Comparison of ENCODE assay signal across 12 cellular contexts in genomic region chr12:124685689-124685993, GRCh38.
A peak's percentile ranks its signal among the peaks of the same experiment; 100 is the strongest.
DNase-seq lines count a peak whose midpoint lies in the region; ATAC-seq and TF ChIP-seq lines count a peak whose summit lies in the region.
"Had no signal": no experiment of that assay in that cellular context is flagged by ENCODE, and none has a peak within 500 bp of the region (broad histone marks: within the 10 kb centered on the region; RNA-seq: fewer than 3 reads in every experiment).

No MANE protein-coding gene starts in this region.

- no peak for TF ChIP-seq POLR2A in suprapubic skin (IDR thresholded peaks at IDR 0.05)

- 24% methylated on average over 6 of the region's 8 CpGs for WGBS in suprapubic skin

- intact Hi-C loops in left lung (cut with DNase I), result no loop called here

- H3K4me1 ChIP-seq in NT2/D1 (ENCODE audit: insufficient read depth, insufficient read length) (peaks cover 32% of the 10 kb centered on the region), left lung (peaks cover 50 to 85% of the 10 kb centered on the region in 2 donors), suprapubic skin (peaks cover 64% of the 10 kb centered on the region)

- H3K4me3 ChIP-seq in NT2/D1 (ENCODE audit: insufficient read length, low read depth) (no peak overlapping the region), left lung (no peak overlapping the region), suprapubic skin (peak overlapping the region; percentile 25)
- H3K4me3 ChIP-seq: GM23338 had no signal

- H3K9me3 ChIP-seq in NT2/D1 (ENCODE audit: insufficient read depth, low read length) (peaks cover 7% of the 10 kb centered on the region; the same call in 1 of the 2 replicates), left lung (no peaks in the 10 kb centered on the region), suprapubic skin (no peaks in the 10 kb centered on the region)

- DNase-seq in NT2/D1 (ENCODE audit: low read depth, low spot score) (no peak), caudate nucleus (lab: John Stamatoyannopoulos, UW) (peak in 24 of 61 donors; percentile 17 to 81 (median 42)), left lung (no peak), suprapubic skin (ENCODE audit: low spot score in 2 of 2) (no peak), A172 (ENCODE audit: low spot score) (no peak), COLO668 (lab: John Stamatoyannopoulos, UW; ENCODE audit: unreplicated experiment) (no peak), T-helper 2 cell (no peak)
- DNase-seq: activated CD4-positive, alpha-beta T cell treated with anti-CD3 and anti-CD28 coated beads for 4 hours; NCI-H1048; stimulated activated CD4-positive, alpha-beta T cell treated with anti-CD3 and anti-CD28 coated beads, Interleukin-4, amount 100 ng/mL, for 24 hours had no signal

- ATAC-seq in left lung (no peak), HG03432 (IDR thresholded peaks at IDR 0.05; ENCODE audit: unreplicated experiment) (no peak)
- ATAC-seq: GM23338 had no signal

- TF ChIP-seq EP300 in suprapubic skin (IDR thresholded peaks at IDR 0.05), result no peak

- peak overlapping the region; percentile 14 for H3K9ac ChIP-seq in NT2/D1 (ENCODE audit: insufficient read length, low read depth)

- H3K27ac ChIP-seq in caudate nucleus (ENCODE audit: low read depth, low read length) (peak overlapping the region; percentile 84), left lung (peak overlapping the region; percentile 67 to 77), suprapubic skin (peak overlapping the region; percentile 88)

- H3K27me3 ChIP-seq in NT2/D1 (ENCODE audit: insufficient read depth, insufficient read length), result no peaks in the 10 kb centered on the region
- no peaks in the 10 kb centered on the region for H3K27me3 ChIP-seq in left lung
- H3K27me3 ChIP-seq in suprapubic skin, result no peaks in the 10 kb centered on the region

- TF ChIP-seq CTCF in left lung (IDR thresholded peaks at IDR 0.05) (no peak), suprapubic skin (IDR thresholded peaks at IDR 0.05) (no peak)

- H3K36me3 ChIP-seq in NT2/D1 (ENCODE audit: insufficient read depth, insufficient read length, low read length) (no peaks in the 10 kb centered on the region), left lung (no peaks in the 10 kb centered on the region), suprapubic skin (no peaks in the 10 kb centered on the region)
